In genomic region chr9:127415158-127415557, GRCh38 we compare ENCODE assay signal across 20 cellular contexts. TPM values are rescaled to one million over a fixed set of nuclear protein-coding genes. Genes with fewer than 3 reads are reported as not detected.
A peak's percentile ranks its signal among the peaks of the same experiment; 100 is the strongest.
DNase-seq lines count a peak whose midpoint lies in the region; ATAC-seq, FAIRE-seq and TF ChIP-seq lines count a peak whose summit lies in the region.
"Had no signal": no experiment of that assay in that cellular context is flagged by ENCODE, and none has a peak within 500 bp of the region (broad histone marks: within the 10 kb centered on the region; RNA-seq: fewer than 3 reads in every experiment).

No MANE protein-coding gene starts in this region.

- H3K4me1 ChIP-seq in Caco-2 (no peaks in the 10 kb centered on the region), K562 (replicated peaks in 1 of 2; ENCODE audit: control insufficient read depth in 2 of 2, insufficient read depth in 2 of 2, low read length in 2 of 2) (peaks cover 12 to 14% of the 10 kb centered on the region in 2 experiments; a peak in 4 of 5 replicates), lower lobe of right lung (no peaks in the 10 kb centered on the region)
- H3K4me1 ChIP-seq: Peyer's patch had no signal

- no peak for TF ChIP-seq POLR2A in K562 (conservative IDR thresholded peaks at IDR 0.05)

- 30% methylated on average over 4 of the region's 4 CpGs for whole genome bisulfite sequencing in K562 (ENCODE audit: insufficient coverage, low coverage, missing lambda C conversion rate)

- H3K27ac Mint-ChIP-seq in Caco-2 (ENCODE audit: unreplicated experiment) (no peak overlapping the region), progenitor cell of endocrine pancreas (peak overlapping the region; percentile 35), type B pancreatic cell (peak overlapping the region; percentile 26)
- H3K27ac Mint-ChIP-seq: CD4-positive, alpha-beta T cell; GM23338 had no signal

- no peak overlapping the region for H2AFZ ChIP-seq in K562 (ENCODE audit: low read depth, low read length)
- H2AFZ ChIP-seq: GM23338 had no signal

- FAIRE-seq in K562 (lab: Jason Lieb, UNC), result no peak
- FAIRE-seq: GM12878 had no signal

- H3K9ac ChIP-seq in K562 (ENCODE audit: insufficient read depth in 1 of 2, low read depth in 2 of 2, low read length in 2 of 2), result no peak overlapping the region

- intact Hi-C loops in Caco-2 (cut with micrococcal nuclease; ENCODE audit: unreplicated experiment) (no loop called here), K562 (cut with micrococcal nuclease) (no loop called here), lower lobe of right lung (cut with DNase I) (no loop called here)

- no peaks in the 10 kb centered on the region for H3K9me1 ChIP-seq in K562 (ENCODE audit: control insufficient read depth, insufficient read depth, low read length)

- no peak for TF ChIP-seq RAD21 in K562 (CRISPR knock-in tag; conservative IDR thresholded peaks at IDR 0.05 in 1 of 2, IDR thresholded peaks at IDR 0.05 in 1 of 2)

- H3K4me3 ChIP-seq in Caco-2 (ENCODE audit: low read depth, low read length), result no peak overlapping the region
- no peak overlapping the region for H3K4me3 ChIP-seq in K562
- H3K4me3 ChIP-seq in lower lobe of right lung, result no peak overlapping the region
- H3K4me3 ChIP-seq: GM12878, GM23338, Peyer's patch had no signal

- no peaks in the 10 kb centered on the region for H3K9me3 Mint-ChIP-seq in Caco-2 (ENCODE audit: unreplicated experiment)
- no peaks in the 10 kb centered on the region for H3K9me3 Mint-ChIP-seq in progenitor cell of endocrine pancreas (ENCODE audit: low read depth)
- H3K9me3 Mint-ChIP-seq in type B pancreatic cell, result no peaks in the 10 kb centered on the region
- H3K9me3 Mint-ChIP-seq: CD4-positive, alpha-beta T cell; GM23338 had no signal

- no peaks in the 10 kb centered on the region for H3K27me3 ChIP-seq in Caco-2 (replicated peaks; ENCODE audit: control insufficient read depth, insufficient read depth, low read length)
- no peaks in the 10 kb centered on the region for H3K27me3 ChIP-seq in K562 (ENCODE audit: control insufficient read depth in 2 of 2, insufficient read depth in 2 of 2, low read length in 2 of 2)
- no peaks in the 10 kb centered on the region for H3K27me3 ChIP-seq in lower lobe of right lung (ENCODE audit: low read depth)
- H3K27me3 ChIP-seq: Peyer's patch had no signal

- in situ Hi-C loops in K562 (cut with MboI), result no loop called here
- in situ Hi-C loops in GM13977 (cut with MboI; ENCODE audit: low pct_unique_long_range_greater_than_20kb, low sequenced_read_pairs, unreplicated experiment), result no loop called here

- 0 out of 2 replicates have a peak, but pooled peaks cover 4% of the 10 kb centered on the region for H4K20me1 ChIP-seq in K562 (replicated peaks; ENCODE audit: control insufficient read depth, insufficient read depth, low read length)

- peaks cover 11% of the 10 kb centered on the region for H3K4me1 Mint-ChIP-seq in Caco-2 (ENCODE audit: low read depth, unreplicated experiment)
- peaks cover 5% of the 10 kb centered on the region for H3K4me1 Mint-ChIP-seq in progenitor cell of endocrine pancreas (ENCODE audit: low read depth)
- H3K4me1 Mint-ChIP-seq in type B pancreatic cell (ENCODE audit: unreplicated experiment), result peaks cover 10% of the 10 kb centered on the region

- H3K36me3 Mint-ChIP-seq in Caco-2 (ENCODE audit: insufficient read depth, unreplicated experiment), result peaks cover 70% of the 10 kb centered on the region
- peaks cover 2% of the 10 kb centered on the region for H3K36me3 Mint-ChIP-seq in progenitor cell of endocrine pancreas (ENCODE audit: insufficient read depth)
- H3K36me3 Mint-ChIP-seq in type B pancreatic cell, result peaks cover 14% of the 10 kb centered on the region

- ATAC-seq in K562, result no peak
- ATAC-seq in GM18861 (IDR thresholded peaks at IDR 0.05; ENCODE audit: unreplicated experiment), result no peak
- ATAC-seq in lower lobe of right lung, result no peak
- ATAC-seq: GM12878, GM23338, SK-N-SH treated with all-trans-retinoic acid at 6 μM for 48 hours had no signal

- POLR2A ChIA-PET in Caco-2 (lab: Charles Lee) (no interaction called here), K562 (lab: Yijun Ruan, JAX) (interaction anchor here (0.5 to 1.5 kb wide), 4 partner anchors 9 to 670 kb away, joined by 3 to 6 read pairs (median 4); partner anchors contain the start of gene ZNF79)

- no peaks in the 10 kb centered on the region for H3K79me2 ChIP-seq in K562 (ENCODE audit: control insufficient read depth, insufficient read depth, low read length)

- H3K27ac ChIP-seq in K562 (ENCODE audit: extremely low read depth, low read depth, low read length) (no peak overlapping the region), lower lobe of right lung (no peak overlapping the region)
- H3K27ac ChIP-seq: Peyer's patch had no signal

- no peak for TF ChIP-seq CTCF in Caco-2 (IDR thresholded peaks at IDR 0.05; ENCODE audit: insufficient read depth in 1 of 2, low read depth in 1 of 2, low read length in 1 of 2, severe bottlenecking in 1 of 2, unreplicated experiment in 1 of 2)
- no peak for TF ChIP-seq CTCF in K562 (IDR thresholded peaks at IDR 0.05 in 2 of 3, conservative IDR thresholded peaks at IDR 0.05 in 1 of 3; ENCODE audit: insufficient read depth in 2 of 3, low read depth in 1 of 3, low read length in 3 of 3)
- no peak for TF ChIP-seq CTCF in progenitor cell of endocrine pancreas (IDR thresholded peaks at IDR 0.05; ENCODE audit: unreplicated experiment)
- TF ChIP-seq CTCF in type B pancreatic cell (conservative IDR thresholded peaks at IDR 0.05), result no peak
- TF ChIP-seq CTCF in lower lobe of right lung (IDR thresholded peaks at IDR 0.05), result no peak
- no peak for TF ChIP-seq CTCF in GM13977 (IDR thresholded peaks at IDR 0.05; ENCODE audit: extremely low read depth, insufficient read depth, missing control alignments)

- CTCF ChIA-PET in Caco-2 (lab: Charles Lee), result no interaction called here
- CTCF ChIA-PET in K562 (lab: Yijun Ruan, JAX; ENCODE audit: low intra/inter-chr PET ratio), result no interaction called here

- TF ChIP-seq EP300 in K562 (IDR thresholded peaks at IDR 0.05; ENCODE audit: low read length), result no peak

- H3K4me2 ChIP-seq in K562 (ENCODE audit: insufficient read depth, low read length), result no peak overlapping the region
- H3K4me2 ChIP-seq: GM23338 had no signal

- H3K36me3 ChIP-seq in Caco-2 (ENCODE audit: control insufficient read depth, insufficient read depth, low read length), result peaks cover 1% of the 10 kb centered on the region; the same call in 1 of the 2 replicates
- H3K36me3 ChIP-seq in K562 (ENCODE audit: control insufficient read depth, insufficient read depth, low read length), result no peaks in the 10 kb centered on the region
- H3K36me3 ChIP-seq in lower lobe of right lung, result no peaks in the 10 kb centered on the region
- H3K36me3 ChIP-seq: Peyer's patch had no signal

- BruUV-seq in Caco-2 (replicated peaks; lab: Mats Ljungman, UMichigan) (TSS peak; percentile 13), K562 (replicated peaks; lab: Mats Ljungman, UMichigan) (no TSS peak)

- H3K4me3 Mint-ChIP-seq in Caco-2 (ENCODE audit: unreplicated experiment) (no peak overlapping the region), progenitor cell of endocrine pancreas (ENCODE audit: low read depth) (no peak overlapping the region), type B pancreatic cell (peak overlapping the region; percentile 6)
- H3K4me3 Mint-ChIP-seq: CD4-positive, alpha-beta T cell; GM23338 had no signal

- H3K27me3 Mint-ChIP-seq in Caco-2 (ENCODE audit: insufficient read depth, unreplicated experiment) (no peaks in the 10 kb centered on the region), progenitor cell of endocrine pancreas (no peaks in the 10 kb centered on the region), type B pancreatic cell (no peaks in the 10 kb centered on the region)

- H3K9me3 ChIP-seq in Caco-2 (no peaks in the 10 kb centered on the region), K562 (replicated peaks; ENCODE audit: control insufficient read depth, insufficient read depth, low read depth, low read length) (no peaks in the 10 kb centered on the region), lower lobe of right lung (no peaks in the 10 kb centered on the region)
- H3K9me3 ChIP-seq: Peyer's patch had no signal

- DNase-seq in Caco-2, result no peak
- DNase-seq in K562 (ENCODE audit: extremely low read depth in 1 of 4, low spot score in 3 of 4), result no peak
- no peak for DNase-seq in progenitor cell of endocrine pancreas (ENCODE audit: low spot score, unreplicated experiment)
- DNase-seq in type B pancreatic cell (ENCODE audit: extremely low spot score, unreplicated experiment), result no peak
- no peak for DNase-seq in lower lobe of right lung
- DNase-seq in GM13977 (ENCODE audit: low spot score), result no peak
- DNase-seq: CD4-positive, alpha-beta T cell; COR-L47; DND-41; HCEC 1CT; NCI-H1105; NCI-H2081; NCI-H2171 treated with DMSO at 0.1 percent for 48 hours; NCI-H446; NCI-H526; Peyer's patch had no signal

RNA-seq across cellular contexts. Expression of gene ZNF79, which starts 9.0 kb away (rescaled TPM):
- total RNA-seq in Caco-2 (2022) (9.2 and 9.3 TPM in 2 replicates), K562 (2014; rRNA removed) (6.0 and 6.6 TPM in 2 replicates), K562 (2014; rRNA removed; fragmentation: Illumina TruSeq; extraction: Trizol) (5.3 and 5.6 TPM in 2 replicates), K562 (2015; rRNA removed; fragmentation: Illumina TruSeq; extraction: Trizol) (6.3 and 7.0 TPM in 2 replicates), K562 (2021) (6.3 and 6.4 TPM in 2 replicates), progenitor cell of endocrine pancreas (12.4 and 12.7 TPM in 2 replicates), type B pancreatic cell (ENCODE audit: low replicate concordance) (14.1 and 18.7 TPM in 2 replicates), lower lobe of right lung (9.5 TPM)
- 23.5 and 37.2 TPM in 2 replicates for total RNA-seq in K562 (2011; cell fraction: chromatin; rRNA removed; ENCODE audit: low replicate concordance)
- total RNA-seq in K562 (2011; cell fraction: nucleolus; rRNA removed), result 21.8 and 28.7 TPM in 2 replicates
- 13.2 and 19.8 TPM in 2 replicates for total RNA-seq in K562 (2011; cell fraction: nucleoplasm; rRNA removed)
- polyA plus RNA-seq in K562 (2011; rRNA removed) (2.7 and 3.4 TPM in 2 replicates), K562 (2014; fragmentation: Illumina TruSeq; extraction: Trizol) (4.1 and 4.3 TPM in 2 replicates), K562 (2014; fragmentation: Nextera tagmentation; extraction: Ambion mirVana) (under 1 TPM; 0.62 to 0.70 TPM), K562 (2014; rRNA removed) (3.7 and 5.1 TPM in 2 replicates)
- 2.5 and 2.8 TPM in 2 replicates for polyA plus RNA-seq in K562 (2011; cell fraction: cytosol; rRNA removed)
- 3.9 and 4.7 TPM in 2 replicates for polyA plus RNA-seq in K562 (2011; cell fraction: nucleus; rRNA removed)
- 3.0 and 3.1 TPM in 2 replicates for polyA plus RNA-seq in K562 (2012)
- polyA minus RNA-seq in K562 (2011; rRNA and poly(A)+ RNA removed), result 13.0 and 14.1 TPM in 2 replicates
- polyA minus RNA-seq in K562 (2011; cell fraction: cytosol; rRNA and poly(A)+ RNA removed), result 5.1 and 5.7 TPM in 2 replicates
- 9.2 and 10.7 TPM in 2 replicates for polyA minus RNA-seq in K562 (2011; cell fraction: nucleus; rRNA and poly(A)+ RNA removed)

RNA-seq across cellular contexts. Expression of gene SLC2A8, which starts 18.2 kb away (rescaled TPM):
- 141 and 144 TPM in 2 replicates for total RNA-seq in Caco-2 (2022)
- total RNA-seq in K562 (2011; cell fraction: chromatin; rRNA removed; ENCODE audit: low replicate concordance), result 9.0 and 31.6 TPM in 2 replicates
- total RNA-seq in K562 (2011; cell fraction: nucleolus; rRNA removed), result 24.8 and 24.9 TPM in 2 replicates
- 12.1 and 16.1 TPM in 2 replicates for total RNA-seq in K562 (2011; cell fraction: nucleoplasm; rRNA removed)
- 9.7 and 12.6 TPM in 2 replicates for total RNA-seq in K562 (2014; rRNA removed)
- 1.6 and 2.4 TPM in 2 replicates for total RNA-seq in K562 (2014; rRNA removed; fragmentation: Illumina TruSeq; extraction: Trizol)
- total RNA-seq in K562 (2015; rRNA removed; fragmentation: Illumina TruSeq; extraction: Trizol), result 5.2 and 6.7 TPM in 2 replicates
- 10.3 and 12.9 TPM in 2 replicates for total RNA-seq in K562 (2021)
- 5.4 and 8.1 TPM in 2 replicates for polyA plus RNA-seq in K562 (2011; rRNA removed)
- 7.3 and 17.7 TPM in 2 replicates for polyA plus RNA-seq in K562 (2011; cell fraction: cytosol; rRNA removed)
- polyA plus RNA-seq in K562 (2011; cell fraction: nucleus; rRNA removed), result 22.0 and 29.9 TPM in 2 replicates
- polyA plus RNA-seq in K562 (2012), result 6.4 and 7.8 TPM in 2 replicates
- polyA plus RNA-seq in K562 (2014; fragmentation: Illumina TruSeq; extraction: Trizol), result 3.6 and 6.2 TPM in 2 replicates
- 1 to 10 TPM in 1 of 2 experiments, under 1 TPM in 1; 0.13 to 1.1 TPM for polyA plus RNA-seq in K562 (2014; fragmentation: Nextera tagmentation; extraction: Ambion mirVana)
- polyA plus RNA-seq in K562 (2014; rRNA removed), result 9.9 and 10.4 TPM in 2 replicates
- 2.7 and 2.9 TPM in 2 replicates for polyA minus RNA-seq in K562 (2011; rRNA and poly(A)+ RNA removed)
- 6.7 and 7.1 TPM in 2 replicates for polyA minus RNA-seq in K562 (2011; cell fraction: cytosol; rRNA and poly(A)+ RNA removed)
- polyA minus RNA-seq in K562 (2011; cell fraction: nucleus; rRNA and poly(A)+ RNA removed), result 8.3 and 8.9 TPM in 2 replicates
- 48.0 and 50.7 TPM in 2 replicates for total RNA-seq in progenitor cell of endocrine pancreas
- 40.2 and 53.1 TPM in 2 replicates for total RNA-seq in type B pancreatic cell (ENCODE audit: low replicate concordance)
- 18.5 TPM for total RNA-seq in lower lobe of right lung

RNA-seq across cellular contexts. Expression of gene RPL12, which starts 36.0 kb away (rescaled TPM):
- 1,592 and 1,641 TPM in 2 replicates for total RNA-seq in Caco-2 (2022)
- 400 and 555 TPM in 2 replicates for total RNA-seq in K562 (2011; cell fraction: chromatin; rRNA removed; ENCODE audit: low replicate concordance)
- total RNA-seq in K562 (2011; cell fraction: nucleolus; rRNA removed), result 648 and 678 TPM in 2 replicates
- 701 and 1,157 TPM in 2 replicates for total RNA-seq in K562 (2011; cell fraction: nucleoplasm; rRNA removed)
- 1,796 and 1,973 TPM in 2 replicates for total RNA-seq in K562 (2014; rRNA removed)
- 2,499 and 2,531 TPM in 2 replicates for total RNA-seq in K562 (2014; rRNA removed; fragmentation: Illumina TruSeq; extraction: Trizol)
- 3,220 and 3,261 TPM in 2 replicates for total RNA-seq in K562 (2015; rRNA removed; fragmentation: Illumina TruSeq; extraction: Trizol)
- 1,614 and 1,743 TPM in 2 replicates for total RNA-seq in K562 (2021)
- 2,587 and 3,088 TPM in 2 replicates for polyA plus RNA-seq in K562 (2011; rRNA removed)
- polyA plus RNA-seq in K562 (2011; cell fraction: cytosol; rRNA removed), result 2,689 and 4,292 TPM in 2 replicates
- polyA plus RNA-seq in K562 (2011; cell fraction: nucleus; rRNA removed), result 951 and 1,340 TPM in 2 replicates
- polyA plus RNA-seq in K562 (2012), result 1,770 and 3,341 TPM in 2 replicates
- 4,080 and 4,558 TPM in 2 replicates for polyA plus RNA-seq in K562 (2014; fragmentation: Illumina TruSeq; extraction: Trizol)
- polyA plus RNA-seq in K562 (2014; fragmentation: Nextera tagmentation; extraction: Ambion mirVana), result 1,000 to 10,000 TPM; 2,219 to 2,376 TPM
- polyA plus RNA-seq in K562 (2014; rRNA removed), result 2,953 and 3,005 TPM in 2 replicates
- polyA minus RNA-seq in K562 (2011; rRNA and poly(A)+ RNA removed), result 933 and 1,147 TPM in 2 replicates
- polyA minus RNA-seq in K562 (2011; cell fraction: cytosol; rRNA and poly(A)+ RNA removed), result 732 and 781 TPM in 2 replicates
- 303 and 594 TPM in 2 replicates for polyA minus RNA-seq in K562 (2011; cell fraction: nucleus; rRNA and poly(A)+ RNA removed)
- 1,044 and 1,067 TPM in 2 replicates for total RNA-seq in progenitor cell of endocrine pancreas
- 1,238 and 1,343 TPM in 2 replicates for total RNA-seq in type B pancreatic cell (ENCODE audit: low replicate concordance)
- 1,018 TPM for total RNA-seq in lower lobe of right lung

RNA-seq across cellular contexts. Expression of gene LRSAM1, which starts 36.2 kb away (rescaled TPM):
- total RNA-seq in Caco-2 (2022) (25.8 and 26.2 TPM in 2 replicates), K562 (2014; rRNA removed) (9.0 and 9.9 TPM in 2 replicates), K562 (2014; rRNA removed; fragmentation: Illumina TruSeq; extraction: Trizol) (3.2 and 4.1 TPM in 2 replicates), K562 (2015; rRNA removed; fragmentation: Illumina TruSeq; extraction: Trizol) (4.6 and 5.5 TPM in 2 replicates), K562 (2021) (16.2 and 16.9 TPM in 2 replicates), progenitor cell of endocrine pancreas (28.5 TPM in 2 replicates), type B pancreatic cell (ENCODE audit: low replicate concordance) (16.0 and 20.6 TPM in 2 replicates), lower lobe of right lung (25.9 TPM)
- total RNA-seq in K562 (2011; cell fraction: chromatin; rRNA removed; ENCODE audit: low replicate concordance), result 55.1 and 93.1 TPM in 2 replicates
- total RNA-seq in K562 (2011; cell fraction: nucleolus; rRNA removed), result 44.6 and 44.7 TPM in 2 replicates
- total RNA-seq in K562 (2011; cell fraction: nucleoplasm; rRNA removed), result 34.8 and 38.2 TPM in 2 replicates
- polyA plus RNA-seq in K562 (2011; rRNA removed) (4.7 and 6.1 TPM in 2 replicates), K562 (2014; fragmentation: Illumina TruSeq; extraction: Trizol) (6.2 and 7.4 TPM in 2 replicates), K562 (2014; fragmentation: Nextera tagmentation; extraction: Ambion mirVana) (under 1 TPM; 0.07 to 0.32 TPM), K562 (2014; rRNA removed) (8.5 and 11.3 TPM in 2 replicates)
- polyA plus RNA-seq in K562 (2011; cell fraction: cytosol; rRNA removed), result 3.1 and 6.4 TPM in 2 replicates
- 20.1 and 28.5 TPM in 2 replicates for polyA plus RNA-seq in K562 (2011; cell fraction: nucleus; rRNA removed)
- polyA plus RNA-seq in K562 (2012), result 6.8 and 13.7 TPM in 2 replicates
- polyA minus RNA-seq in K562 (2011; rRNA and poly(A)+ RNA removed), result 8.0 and 9.1 TPM in 2 replicates
- 5.1 and 7.0 TPM in 2 replicates for polyA minus RNA-seq in K562 (2011; cell fraction: cytosol; rRNA and poly(A)+ RNA removed)
- polyA minus RNA-seq in K562 (2011; cell fraction: nucleus; rRNA and poly(A)+ RNA removed), result 14.7 and 16.1 TPM in 2 replicates
